In genomic region chr5:78677777-78678668, GRCh38 we compare ENCODE assay signal across 8 cellular contexts. TPM values are rescaled to one million over a fixed set of nuclear protein-coding genes. Genes with fewer than 3 reads are reported as not detected.
DNase-seq lines count a peak whose midpoint lies in the region; ATAC-seq and TF ChIP-seq lines count a peak whose summit lies in the region.

No MANE protein-coding gene starts in this region.

- peaks cover 5% of the 10 kb centered on the region for H3K4me1 ChIP-seq in rectal smooth muscle tissue (ENCODE audit: control insufficient read depth, insufficient read depth, low read length)

- H3K4me3 ChIP-seq in epithelial cell of esophagus (ENCODE audit: low read length) (no peak overlapping the region), rectal smooth muscle tissue (ENCODE audit: low read length) (no peak overlapping the region)

- peak; percentile 15 for TF ChIP-seq CTCF in epithelial cell of esophagus (IDR thresholded peaks at IDR 0.05; ENCODE audit: insufficient read depth, low read depth, low read length, missing control alignments)

- H3K27me3 ChIP-seq in rectal smooth muscle tissue (ENCODE audit: control insufficient read depth, insufficient read depth, low read length) = no peaks in the 10 kb centered on the region

- DNase-seq in GM04503 (ENCODE audit: low read depth) = peak; percentile 91
- DNase-seq in LHCN-M2 (ENCODE audit: low read depth) = peak; percentile 93
- DNase-seq in epithelial cell of esophagus (ENCODE audit: low read depth) = peak; percentile 71
- DNase-seq in iPS-NIHi11 (ENCODE audit: low spot score) = no peak
- DNase-seq in mesenteric fat pad (ENCODE audit: low spot score) = no peak
- DNase-seq in GF-D8 (lab: John Stamatoyannopoulos, UW) = no peak

- ATAC-seq in GM21529 (IDR thresholded peaks at IDR 0.05; ENCODE audit: unreplicated experiment) = no peak

- H3K36me3 ChIP-seq in rectal smooth muscle tissue (ENCODE audit: control insufficient read depth, insufficient read depth, low read length) = no peaks in the 10 kb centered on the region

- no peak overlapping the region for H3K9ac ChIP-seq in rectal smooth muscle tissue (ENCODE audit: low read length)

- H3K27ac ChIP-seq in rectal smooth muscle tissue (ENCODE audit: low read depth, low read length) = peak overlapping the region; percentile 44

RNA-seq across cellular contexts. Expression of gene LHFPL2, which starts 29.5 kb away (rescaled TPM):
- total RNA-seq in LHCN-M2 (2014; rRNA removed) (97.3 and 104 TPM in 2 replicates), mesenteric fat pad (76.0 TPM)
- 26.3 TPM for polyA plus RNA-seq in LHCN-M2 (2012)

Comparison
In these comparisons a context has a peak if more than half of its experiments do, and no peak if none do; other contexts are left out.
1. DNase-seq: peak in GM04503 (single experiment), LHCN-M2 (single experiment) and epithelial cell of esophagus (single experiment); none in iPS-NIHi11 (single experiment), mesenteric fat pad (single experiment) and GF-D8 (single experiment).